Comparison of ENCODE assay signal across 1 cellular context in the genomic region with DNA sequence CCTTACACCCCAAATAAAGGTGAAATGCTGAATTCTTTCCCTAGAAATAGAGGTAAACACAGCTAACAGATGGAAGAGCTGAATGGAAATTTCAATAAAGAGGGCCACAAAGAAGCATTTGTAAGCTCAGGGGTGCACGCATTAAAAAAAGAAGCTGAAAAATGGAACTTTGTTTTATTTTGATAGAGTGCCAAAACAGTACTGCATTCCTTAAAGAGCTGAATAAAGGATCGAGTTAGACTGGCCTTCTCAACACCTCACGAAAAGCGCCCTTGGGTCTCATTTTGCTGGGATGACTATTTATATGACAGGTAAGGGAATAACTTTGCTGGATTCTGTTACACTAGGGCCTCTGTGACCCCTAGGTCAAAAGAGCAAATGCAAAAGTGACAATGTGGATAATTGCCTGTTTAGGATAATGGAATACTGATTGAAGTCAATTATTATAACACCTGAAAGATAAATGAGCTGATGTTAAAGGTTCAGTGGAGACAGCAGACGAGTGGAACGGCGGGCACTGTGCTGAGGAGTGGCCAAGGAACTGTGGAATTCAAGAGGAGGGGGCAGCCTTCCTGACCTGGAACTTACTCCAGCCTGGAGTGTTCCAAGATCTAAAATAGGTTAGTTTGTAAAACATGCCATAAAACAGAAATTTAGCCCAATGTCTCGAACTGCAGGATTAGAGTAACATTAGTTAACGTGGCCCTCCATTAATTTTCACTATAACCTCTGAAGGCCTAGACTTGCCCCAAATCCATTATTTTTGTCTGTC.
TF ChIP-seq lines count a peak whose summit lies in the region.

No MANE protein-coding gene starts in this region.

TF ChIP-seq in HepG2, 621 proteins besides CTCF, POLR2A, EP300 and RAD21 (continued from another document):
- TF ChIP-seq, protein P1, sequence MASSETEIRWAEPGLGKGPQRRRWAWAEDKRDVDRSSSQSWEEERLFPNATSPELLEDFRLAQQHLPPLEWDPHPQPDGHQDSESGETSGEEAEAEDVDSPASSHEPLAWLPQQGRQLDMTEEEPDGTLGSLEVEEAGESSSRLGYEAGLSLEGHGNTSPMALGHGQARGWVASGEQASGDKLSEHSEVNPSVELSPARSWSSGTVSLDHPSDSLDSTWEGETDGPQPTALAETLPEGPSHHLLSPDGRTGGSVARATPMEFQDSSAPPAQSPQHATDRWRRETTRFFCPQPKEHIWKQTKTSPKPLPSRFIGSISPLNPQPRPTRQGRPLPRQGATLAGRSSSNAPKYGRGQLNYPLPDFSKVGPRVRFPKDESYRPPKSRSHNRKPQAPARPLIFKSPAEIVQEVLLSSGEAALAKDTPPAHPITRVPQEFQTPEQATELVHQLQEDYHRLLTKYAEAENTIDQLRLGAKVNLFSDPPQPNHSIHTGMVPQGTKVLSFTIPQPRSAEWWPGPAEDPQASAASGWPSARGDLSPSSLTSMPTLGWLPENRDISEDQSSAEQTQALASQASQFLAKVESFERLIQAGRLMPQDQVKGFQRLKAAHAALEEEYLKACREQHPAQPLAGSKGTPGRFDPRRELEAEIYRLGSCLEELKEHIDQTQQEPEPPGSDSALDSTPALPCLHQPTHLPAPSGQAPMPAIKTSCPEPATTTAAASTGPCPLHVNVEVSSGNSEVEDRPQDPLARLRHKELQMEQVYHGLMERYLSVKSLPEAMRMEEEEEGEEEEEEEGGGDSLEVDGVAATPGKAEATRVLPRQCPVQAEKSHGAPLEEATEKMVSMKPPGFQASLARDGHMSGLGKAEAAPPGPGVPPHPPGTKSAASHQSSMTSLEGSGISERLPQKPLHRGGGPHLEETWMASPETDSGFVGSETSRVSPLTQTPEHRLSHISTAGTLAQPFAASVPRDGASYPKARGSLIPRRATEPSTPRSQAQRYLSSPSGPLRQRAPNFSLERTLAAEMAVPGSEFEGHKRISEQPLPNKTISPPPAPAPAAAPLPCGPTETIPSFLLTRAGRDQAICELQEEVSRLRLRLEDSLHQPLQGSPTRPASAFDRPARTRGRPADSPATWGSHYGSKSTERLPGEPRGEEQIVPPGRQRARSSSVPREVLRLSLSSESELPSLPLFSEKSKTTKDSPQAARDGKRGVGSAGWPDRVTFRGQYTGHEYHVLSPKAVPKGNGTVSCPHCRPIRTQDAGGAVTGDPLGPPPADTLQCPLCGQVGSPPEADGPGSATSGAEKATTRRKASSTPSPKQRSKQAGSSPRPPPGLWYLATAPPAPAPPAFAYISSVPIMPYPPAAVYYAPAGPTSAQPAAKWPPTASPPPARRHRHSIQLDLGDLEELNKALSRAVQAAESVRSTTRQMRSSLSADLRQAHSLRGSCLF (CRISPR knock-in tag; IDR thresholded peaks at IDR 0.05; ENCODE audit: borderline replicate concordance), result no peak
- no peak for TF ChIP-seq ZSCAN22 (CRISPR knock-in tag; IDR thresholded peaks at IDR 0.05)
- no peak for TF ChIP-seq ZNF619 (CRISPR knock-in tag; IDR thresholded peaks at IDR 0.05)
- TF ChIP-seq, protein P2, sequence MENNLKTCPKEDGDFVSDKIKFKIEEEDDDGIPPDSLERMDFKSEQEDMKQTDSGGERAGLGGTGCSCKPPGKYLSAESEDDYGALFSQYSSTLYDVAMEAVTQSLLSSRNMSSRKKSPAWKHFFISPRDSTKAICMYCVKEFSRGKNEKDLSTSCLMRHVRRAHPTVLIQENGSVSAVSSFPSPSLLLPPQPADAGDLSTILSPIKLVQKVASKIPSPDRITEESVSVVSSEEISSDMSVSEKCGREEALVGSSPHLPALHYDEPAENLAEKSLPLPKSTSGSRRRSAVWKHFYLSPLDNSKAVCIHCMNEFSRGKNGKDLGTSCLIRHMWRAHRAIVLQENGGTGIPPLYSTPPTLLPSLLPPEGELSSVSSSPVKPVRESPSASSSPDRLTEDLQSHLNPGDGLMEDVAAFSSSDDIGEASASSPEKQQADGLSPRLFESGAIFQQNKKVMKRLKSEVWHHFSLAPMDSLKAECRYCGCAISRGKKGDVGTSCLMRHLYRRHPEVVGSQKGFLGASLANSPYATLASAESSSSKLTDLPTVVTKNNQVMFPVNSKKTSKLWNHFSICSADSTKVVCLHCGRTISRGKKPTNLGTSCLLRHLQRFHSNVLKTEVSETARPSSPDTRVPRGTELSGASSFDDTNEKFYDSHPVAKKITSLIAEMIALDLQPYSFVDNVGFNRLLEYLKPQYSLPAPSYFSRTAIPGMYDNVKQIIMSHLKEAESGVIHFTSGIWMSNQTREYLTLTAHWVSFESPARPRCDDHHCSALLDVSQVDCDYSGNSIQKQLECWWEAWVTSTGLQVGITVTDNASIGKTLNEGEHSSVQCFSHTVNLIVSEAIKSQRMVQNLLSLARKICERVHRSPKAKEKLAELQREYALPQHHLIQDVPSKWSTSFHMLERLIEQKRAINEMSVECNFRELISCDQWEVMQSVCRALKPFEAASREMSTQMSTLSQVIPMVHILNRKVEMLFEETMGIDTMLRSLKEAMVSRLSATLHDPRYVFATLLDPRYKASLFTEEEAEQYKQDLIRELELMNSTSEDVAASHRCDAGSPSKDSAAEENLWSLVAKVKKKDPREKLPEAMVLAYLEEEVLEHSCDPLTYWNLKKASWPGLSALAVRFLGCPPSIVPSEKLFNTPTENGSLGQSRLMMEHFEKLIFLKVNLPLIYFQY (CRISPR knock-in tag; IDR thresholded peaks at IDR 0.05; ENCODE audit: borderline replicate concordance), result no peak
- TF ChIP-seq HMG20B (CRISPR knock-in tag; conservative IDR thresholded peaks at IDR 0.05), result no peak
- TF ChIP-seq RNF2 (conservative IDR thresholded peaks at IDR 0.05; ENCODE audit: low read depth), result no peak
